In the genomic region with DNA sequence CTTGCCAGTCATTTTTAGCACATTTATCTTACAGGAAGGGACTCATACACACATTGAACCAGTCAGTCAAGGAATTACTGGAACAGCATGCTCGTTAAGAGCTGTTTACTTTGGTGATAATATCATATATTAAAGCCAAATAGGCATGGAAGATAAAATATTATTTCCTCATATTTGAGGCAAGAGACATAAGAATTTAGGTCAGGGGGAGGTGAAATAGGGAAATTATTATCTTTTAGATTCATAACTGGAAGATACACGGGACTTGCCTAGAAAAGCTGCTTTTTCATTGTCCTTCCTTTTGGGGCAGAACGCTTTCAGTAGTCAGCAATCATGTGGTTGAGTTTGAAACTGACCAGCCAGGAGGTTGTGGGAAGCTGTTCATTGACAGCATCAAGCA, we compare ENCODE assay signal across 27 cellular contexts.
DNase-seq lines count a peak whose midpoint lies in the region; ATAC-seq and TF ChIP-seq lines count a peak whose summit lies in the region.
"Had no signal": no experiment of that assay in that cellular context is flagged by ENCODE, and none has a peak within 500 bp of the region (broad histone marks: within the 10 kb centered on the region; RNA-seq: fewer than 3 reads in every experiment).

No MANE protein-coding gene starts in this region.

- POLR2A ChIA-PET in WTC11 (lab: Charles Lee) = interaction anchor here (0.5 to 0.6 kb wide), 2 partner anchors 12 to 80 kb away, joined by 3 to 5 read pairs; no protein-coding TSS in a partner anchor

- CTCF ChIA-PET in WTC11 (lab: Charles Lee) = no interaction called here

- no peaks in the 10 kb centered on the region for H3K27me3 ChIP-seq in lung (ENCODE audit: control insufficient read depth, insufficient read depth)
- H3K27me3 ChIP-seq: brain microvascular endothelial cell, colonic mucosa, gastroesophageal sphincter had no signal

- no peaks in the 10 kb centered on the region for H3K36me3 Mint-ChIP-seq in WTC11
- H3K36me3 Mint-ChIP-seq: activated CD4-positive, alpha-beta memory T cell treated with anti-CD3 and anti-CD28 coated beads for 36 hours; immature natural killer cell had no signal

- intact Hi-C loops in left ventricle myocardium superior (cut with micrococcal nuclease) (no loop called here), Right ventricle myocardium superior (cut with DNase I) (no loop called here)

- DNase-seq in left ventricle myocardium superior = no peak
- no peak for DNase-seq in Right ventricle myocardium superior
- no peak for DNase-seq in WTC11 (ENCODE audit: low spot score)
- DNase-seq in lung (ENCODE audit: low spot score) = no peak
- no peak for DNase-seq in effector CD4-positive, alpha-beta T cell
- no peak for DNase-seq in cerebellar nuclear complex (lab: John Stamatoyannopoulos, UW)
- no peak for DNase-seq in anterior cingulate cortex (lab: John Stamatoyannopoulos, UW)
- DNase-seq in NCI-H146 (lab: John Stamatoyannopoulos, UW) = no peak
- DNase-seq: activated CD4-positive, alpha-beta memory T cell treated with anti-CD3 and anti-CD28 coated beads for 36 hours; activated effector memory CD4-positive, alpha-beta T cell treated with anti-CD3 and anti-CD28 coated beads, Interleukin-2, amount 50 U/mL, for 16 hours; activated naive CD8-positive, alpha-beta T cell treated with anti-CD3 and anti-CD28 coated beads, Interleukin-2, amount 50 U/mL, for 24 hours; brain microvascular endothelial cell; C1 segment of cervical spinal cord; colonic mucosa; H7; hippocampal formation; immature natural killer cell; lower lobe of right lung; NCI-H1105; NCI-H2029; NCI-H526 treated with DMSO at 0.1 percent for 48 hours; psoas muscle; stimulated activated CD4-positive, alpha-beta T cell treated with anti-CD3 and anti-CD28 coated beads, Interleukin-2, amount 100 ng/mL, for 24 hours; substantia nigra; T1000 had no signal

- peak; percentile 35 for ATAC-seq in left ventricle myocardium superior
- no peak for ATAC-seq in Right ventricle myocardium superior (ENCODE audit: poor library complexity)
- ATAC-seq in WTC11 = no peak
- peak; percentile 63 for ATAC-seq in lung (ENCODE audit: insufficient read depth, low FRiP score)
- ATAC-seq: activated naive CD8-positive, alpha-beta T cell treated with anti-CD3 and anti-CD28 coated beads, Interleukin-2, amount 50 U/mL, for 24 hours; gastroesophageal sphincter; psoas muscle had no signal

- H3K4me3 Mint-ChIP-seq in WTC11 = no peak overlapping the region
- H3K4me3 Mint-ChIP-seq: activated CD4-positive, alpha-beta memory T cell treated with anti-CD3 and anti-CD28 coated beads for 36 hours; activated naive CD8-positive, alpha-beta T cell treated with anti-CD3 and anti-CD28 coated beads, Interleukin-2, amount 50 U/mL, for 24 hours; immature natural killer cell had no signal

- H3K4me1 Mint-ChIP-seq in WTC11 = peaks cover 25% of the 10 kb centered on the region
- H3K4me1 Mint-ChIP-seq: activated naive CD8-positive, alpha-beta T cell treated with anti-CD3 and anti-CD28 coated beads, Interleukin-2, amount 50 U/mL, for 24 hours; immature natural killer cell had no signal

- H3K27ac ChIP-seq in lung (ENCODE audit: low read depth in 1 of 2, low read length in 1 of 2) = peak overlapping the region in 1 of 2 donors; percentile 9
- H3K27ac ChIP-seq: brain microvascular endothelial cell, colonic mucosa, gastroesophageal sphincter, lower lobe of right lung, psoas muscle had no signal

- no peak overlapping the region for H3K4me3 ChIP-seq in lung
- H3K4me3 ChIP-seq: colonic mucosa, gastroesophageal sphincter, lower lobe of right lung, psoas muscle, skin epidermis had no signal

- peaks cover 0 to 2% of the 10 kb centered on the region in 2 donors for H3K36me3 ChIP-seq in lung (ENCODE audit: control insufficient read depth in 2 of 2, insufficient read depth in 2 of 2, low read length in 2 of 2)
- H3K36me3 ChIP-seq: colonic mucosa, lower lobe of right lung had no signal

- no peaks in the 10 kb centered on the region for H3K9me3 Mint-ChIP-seq in WTC11
- H3K9me3 Mint-ChIP-seq: activated CD4-positive, alpha-beta memory T cell treated with anti-CD3 and anti-CD28 coated beads for 36 hours; activated naive CD8-positive, alpha-beta T cell treated with anti-CD3 and anti-CD28 coated beads, Interleukin-2, amount 50 U/mL, for 24 hours; immature natural killer cell had no signal

- 44 to 71% methylated on average over 3 of the region's 3 CpGs for WGBS in lung, 2 donors

- no peaks in the 10 kb centered on the region for H3K9me3 ChIP-seq in lung (ENCODE audit: control insufficient read depth in 2 of 2, insufficient read depth in 1 of 2, low read length in 1 of 2)
- H3K9me3 ChIP-seq: colonic mucosa, gastroesophageal sphincter, lower lobe of right lung, psoas muscle had no signal

- peaks cover 0 to 2% of the 10 kb centered on the region in 2 donors for H3K4me1 ChIP-seq in lung (ENCODE audit: control insufficient read depth in 2 of 2, insufficient read depth in 2 of 2, low read length in 2 of 2)
- H3K4me1 ChIP-seq: colonic mucosa, lower lobe of right lung, psoas muscle had no signal

- TF ChIP-seq CTCF in WTC11 (IDR thresholded peaks at IDR 0.05) = no peak
- TF ChIP-seq CTCF in lung (IDR thresholded peaks at IDR 0.05; ENCODE audit: control extremely low read depth, extremely low read depth) = no peak

- H3K27me3 Mint-ChIP-seq in WTC11 (ENCODE audit: low read depth) = no peaks in the 10 kb centered on the region

- peak overlapping the region; percentile 68; the same call in 1 of the 2 replicates for H3K27ac Mint-ChIP-seq in WTC11
- H3K27ac Mint-ChIP-seq: activated CD4-positive, alpha-beta memory T cell treated with anti-CD3 and anti-CD28 coated beads for 36 hours; activated naive CD8-positive, alpha-beta T cell treated with anti-CD3 and anti-CD28 coated beads, Interleukin-2, amount 50 U/mL, for 24 hours; immature natural killer cell had no signal

TF ChIP-seq in WTC11, 78 proteins besides CTCF, POLR2A, EP300 and RAD21:
- TF ChIP-seq ATF1 (CRISPR knock-in tag; IDR thresholded peaks at IDR 0.05) (no peak), GTF2I (CRISPR knock-in tag; conservative IDR thresholded peaks at IDR 0.05) (no peak), HMGXB4 (CRISPR knock-in tag; IDR thresholded peaks at IDR 0.05) (no peak), ESRRA (CRISPR knock-in tag; IDR thresholded peaks at IDR 0.05; ENCODE audit: borderline replicate concordance) (no peak)
- TF ChIP-seq, protein P1, sequence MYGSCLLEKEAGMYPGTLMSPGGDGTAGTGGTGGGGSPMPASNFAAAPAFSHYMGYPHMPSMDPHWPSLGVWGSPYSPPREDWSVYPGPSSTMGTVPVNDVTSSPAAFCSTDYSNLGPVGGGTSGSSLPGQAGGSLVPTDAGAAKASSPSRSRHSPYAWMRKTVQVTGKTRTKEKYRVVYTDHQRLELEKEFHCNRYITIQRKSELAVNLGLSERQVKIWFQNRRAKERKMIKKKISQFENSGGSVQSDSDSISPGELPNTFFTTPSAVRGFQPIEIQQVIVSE (CRISPR knock-in tag; IDR thresholded peaks at IDR 0.05; ENCODE audit: borderline replicate concordance) = no peak
- TF ChIP-seq, protein P2, sequence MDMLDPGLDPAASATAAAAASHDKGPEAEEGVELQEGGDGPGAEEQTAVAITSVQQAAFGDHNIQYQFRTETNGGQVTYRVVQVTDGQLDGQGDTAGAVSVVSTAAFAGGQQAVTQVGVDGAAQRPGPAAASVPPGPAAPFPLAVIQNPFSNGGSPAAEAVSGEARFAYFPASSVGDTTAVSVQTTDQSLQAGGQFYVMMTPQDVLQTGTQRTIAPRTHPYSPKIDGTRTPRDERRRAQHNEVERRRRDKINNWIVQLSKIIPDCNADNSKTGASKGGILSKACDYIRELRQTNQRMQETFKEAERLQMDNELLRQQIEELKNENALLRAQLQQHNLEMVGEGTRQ (CRISPR knock-in tag; IDR thresholded peaks at IDR 0.05) = no peak

Comparison
In these comparisons a context has a peak if more than half of its experiments do, and no peak if none do; other contexts are left out.
1. ATAC-seq: peak in left ventricle myocardium superior (single experiment) and lung (single experiment); none in Right ventricle myocardium superior (single experiment) and WTC11 (single experiment).